In the genomic region with DNA sequence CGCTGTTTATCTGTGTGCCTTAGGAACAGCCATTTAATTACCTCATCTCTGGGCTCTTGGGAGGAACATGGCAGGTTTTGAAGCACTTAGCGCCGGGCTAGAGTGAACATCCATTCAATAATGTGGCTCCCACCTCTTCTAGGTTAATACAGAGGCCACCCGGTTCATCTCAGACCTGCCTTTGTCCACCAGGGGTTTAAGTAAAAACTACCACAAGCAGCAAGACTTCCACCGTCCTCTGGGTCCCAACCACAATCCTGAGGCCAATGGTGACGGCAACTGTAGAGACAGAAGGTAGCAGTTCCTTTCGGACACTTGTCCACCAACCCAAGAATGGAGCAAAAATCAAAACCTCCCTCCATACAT, we compare ENCODE assay signal across 8 cellular contexts. TPM values are rescaled to one million over a fixed set of nuclear protein-coding genes. Genes with fewer than 3 reads are reported as not detected.
DNase-seq lines count a peak whose midpoint lies in the region; ATAC-seq, FAIRE-seq and TF ChIP-seq lines count a peak whose summit lies in the region.

No MANE protein-coding gene starts in this region.

- H3K4me3 Mint-ChIP-seq in neural crest cell: peak overlapping the region; percentile 100

- peaks cover 7% of the 10 kb centered on the region for H3K36me3 Mint-ChIP-seq in neural crest cell (ENCODE audit: low read depth)

- no peak for DNase-seq in MG63
- DNase-seq in dorsolateral prefrontal cortex: no peak
- no peak for DNase-seq in neural crest cell (ENCODE audit: low read depth, low spot score)
- no peak for DNase-seq in GM12892 (ENCODE audit: insufficient read length)
- DNase-seq in UCSD-AML1 (lab: John Stamatoyannopoulos, UW; ENCODE audit: unreplicated experiment): no peak
- DNase-seq in putamen (ENCODE audit: low spot score): no peak
- DNase-seq in mucosa of descending colon: no peak

- no peak for FAIRE-seq in GM12892 (lab: Jason Lieb, UNC)

- H3K36me3 ChIP-seq in MG63 (peaks cover 27% of the 10 kb centered on the region), mucosa of descending colon (ENCODE audit: low read depth) (no peaks in the 10 kb centered on the region)

- peak overlapping the region; percentile 95 for H3K27ac Mint-ChIP-seq in neural crest cell (ENCODE audit: unreplicated experiment)

- H3K4me3 ChIP-seq in MG63 (peak overlapping the region; percentile 82), dorsolateral prefrontal cortex (peak overlapping the region; percentile 62 to 100 (median 94)), mucosa of descending colon (no peak overlapping the region)

- H3K27me3 ChIP-seq in MG63 (no peaks in the 10 kb centered on the region), dorsolateral prefrontal cortex (no peaks in the 10 kb centered on the region)

- H3K4me1 ChIP-seq in mucosa of descending colon (ENCODE audit: low read depth): peaks cover 14% of the 10 kb centered on the region

- H3K27me3 Mint-ChIP-seq in neural crest cell (ENCODE audit: low read depth): no peaks in the 10 kb centered on the region

- no peak for TF ChIP-seq CTCF in C4-2B (conservative IDR thresholded peaks at IDR 0.05)
- no peak for TF ChIP-seq CTCF in dorsolateral prefrontal cortex (IDR thresholded peaks at IDR 0.05 in 54 of 56, conservative IDR thresholded peaks at IDR 0.05 in 2 of 56; ENCODE audit: low read depth in 1 of 56, partially characterized antibody in 56 of 56)
- TF ChIP-seq CTCF in neural crest cell (conservative IDR thresholded peaks at IDR 0.05): no peak
- TF ChIP-seq CTCF in mucosa of descending colon (IDR thresholded peaks at IDR 0.05): no peak

- H3K9me3 Mint-ChIP-seq in neural crest cell: no peaks in the 10 kb centered on the region

- no peak for TF ChIP-seq POLR2A in GM12892 (IDR thresholded peaks at IDR 0.05; ENCODE audit: low read depth, low read length)

- ATAC-seq in mucosa of descending colon: no peak

- intact Hi-C loops in dorsolateral prefrontal cortex (cut with DNase I): loop anchor here in 1 of 2 donors (5.0 kb wide), 1 partner anchor 155 kb away; the partner anchor contains the start of gene MUL1
- intact Hi-C loops in mucosa of descending colon (cut with DNase I, micrococcal nuclease): no loop called here

- H3K9me3 ChIP-seq in MG63 (no peaks in the 10 kb centered on the region), mucosa of descending colon (no peaks in the 10 kb centered on the region)

- H3K27ac ChIP-seq in C4-2B: peak overlapping the region; percentile 93
- peak overlapping the region in 52 of 59 donors; percentile 21 to 96 (median 85) for H3K27ac ChIP-seq in dorsolateral prefrontal cortex

- H3K4me1 Mint-ChIP-seq in neural crest cell: peaks cover 37% of the 10 kb centered on the region

RNA-seq across cellular contexts. Expression of gene DDOST, which starts 0.9 kb away (rescaled TPM):
- total RNA-seq in MG63 (2014; rRNA removed; shearing (Covaris generic); ENCODE audit: low replicate concordance): 307 and 434 TPM in 2 replicates
- total RNA-seq in dorsolateral prefrontal cortex (10 to 100 TPM; 45.1 to 81.9 (median 60.6) TPM), neural crest cell (175 and 179 TPM in 2 replicates), mucosa of descending colon (100 to 1,000 TPM; 103 to 263 (median 159) TPM)
- 143 TPM for polyA plus RNA-seq in GM12892 (2012; ENCODE audit: missing spikeins)

RNA-seq across cellular contexts. Expression of gene PINK1, which starts 28.8 kb away (rescaled TPM):
- total RNA-seq in MG63 (2014; rRNA removed; shearing (Covaris generic); ENCODE audit: low replicate concordance): 73.3 and 84.0 TPM in 2 replicates
- total RNA-seq in dorsolateral prefrontal cortex: 100 to 1,000 TPM; 159 to 357 (median 261) TPM
- 14.0 and 16.5 TPM in 2 replicates for total RNA-seq in neural crest cell
- polyA plus RNA-seq in GM12892 (2012; ENCODE audit: missing spikeins): 1.7 TPM
- 100 to 1,000 TPM in 2 of 3 donors, 10 to 100 TPM in 1; 75.4 to 141 (median 111) TPM for total RNA-seq in mucosa of descending colon

RNA-seq across cellular contexts. Expression of gene KIF17, which starts 55.7 kb away (rescaled TPM):
- total RNA-seq in MG63 (2014; rRNA removed; shearing (Covaris generic); ENCODE audit: low replicate concordance): 0.03 TPM in 1 of 2 replicates, not detected in the other
- total RNA-seq in dorsolateral prefrontal cortex (10 to 100 TPM in 118 of 120 experiments, 1 to 10 TPM in 2; 7.7 to 49.6 (median 27.0) TPM), neural crest cell (1.1 and 1.6 TPM in 2 replicates), mucosa of descending colon (under 1 TPM; 0.20 to 0.63 (median 0.53) TPM)
- 0.42 TPM for polyA plus RNA-seq in GM12892 (2012; ENCODE audit: missing spikeins)
